Comparison of ENCODE assay signal across 9 cellular contexts in the genomic region with DNA sequence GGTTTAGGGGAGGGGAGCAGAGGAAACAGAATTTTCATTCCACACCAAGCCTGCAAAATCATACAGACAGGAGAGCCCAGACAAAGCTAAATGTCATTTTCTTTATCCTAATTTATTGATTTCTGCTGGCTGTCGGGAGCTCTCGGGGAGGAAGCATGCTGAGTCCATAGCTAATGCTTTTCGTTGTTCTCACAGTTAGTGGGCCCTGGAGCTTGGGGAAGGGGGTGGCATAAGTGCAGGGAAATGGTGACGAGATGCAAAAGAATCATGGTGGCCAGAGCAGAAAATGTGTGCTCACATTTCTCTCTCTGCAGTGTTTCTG.
DNase-seq lines count a peak whose midpoint lies in the region; ATAC-seq and TF ChIP-seq lines count a peak whose summit lies in the region.
"Had no signal": no experiment of that assay in that cellular context is flagged by ENCODE, and none has a peak within 500 bp of the region (broad histone marks: within the 10 kb centered on the region; RNA-seq: fewer than 3 reads in every experiment).

No MANE protein-coding gene starts in this region.

- H3K27ac ChIP-seq in heart left ventricle (peak overlapping the region in 11 of 12 donors; percentile 28 to 87 (median 57)), mesodermal cell (ENCODE audit: low read depth, low read length, severe bottlenecking) (peak overlapping the region; percentile 86), vagina (peak overlapping the region; percentile 88)

- H3K4me1 ChIP-seq in heart left ventricle (peaks cover 6 to 53% (median 33%) of the 10 kb centered on the region in 12 donors), adipocyte (ENCODE audit: control insufficient read depth, insufficient read depth, low read length) (peaks cover 33% of the 10 kb centered on the region), mesodermal cell (ENCODE audit: control insufficient read depth, insufficient read depth, low read length, poor library complexity, severe bottlenecking) (peaks cover 31% of the 10 kb centered on the region), vagina (peaks cover 38% of the 10 kb centered on the region)

- TF ChIP-seq CTCF in heart left ventricle (IDR thresholded peaks at IDR 0.05) (no peak), vagina (IDR thresholded peaks at IDR 0.05) (no peak)

- no peak for DNase-seq in heart left ventricle
- no peak for DNase-seq in cardiac septum (ENCODE audit: low spot score)
- no peak for DNase-seq in adipocyte (ENCODE audit: low read depth)
- DNase-seq in vagina (ENCODE audit: extremely low spot score in 2 of 2) = no peak
- DNase-seq in D341Med (ENCODE audit: low spot score) = no peak
- DNase-seq: NCI-H748 treated with DMSO at 0.1 percent for 48 hours had no signal

- H3K9me3 ChIP-seq in heart left ventricle (no peaks in the 10 kb centered on the region), adipocyte (ENCODE audit: control insufficient read depth, low read length) (no peaks in the 10 kb centered on the region), mesodermal cell (ENCODE audit: control insufficient read depth, low read length) (no peaks in the 10 kb centered on the region), vagina (no peaks in the 10 kb centered on the region)

- no peaks in the 10 kb centered on the region for H3K36me3 ChIP-seq in heart left ventricle
- no peaks in the 10 kb centered on the region for H3K36me3 ChIP-seq in adipocyte (ENCODE audit: control insufficient read depth, insufficient read depth, low read length, severe bottlenecking)
- H3K36me3 ChIP-seq in mesodermal cell (ENCODE audit: control insufficient read depth, insufficient read depth, low read length) = no peaks in the 10 kb centered on the region
- H3K36me3 ChIP-seq in vagina = no peaks in the 10 kb centered on the region

- H3K27me3 ChIP-seq in heart left ventricle (no peaks in the 10 kb centered on the region), adipocyte (replicated peaks; ENCODE audit: control insufficient read depth, insufficient read depth, low read length) (no peaks in the 10 kb centered on the region), vagina (no peaks in the 10 kb centered on the region)

- ATAC-seq in heart left ventricle = no peak
- no peak for ATAC-seq in HG03378 (IDR thresholded peaks at IDR 0.05; ENCODE audit: unreplicated experiment)
- ATAC-seq in HG02938 (IDR thresholded peaks at IDR 0.05; ENCODE audit: unreplicated experiment) = no peak

- TF ChIP-seq POLR2A in heart left ventricle (IDR thresholded peaks at IDR 0.05) (no peak), vagina (IDR thresholded peaks at IDR 0.05) (no peak)

- H3K4me3 ChIP-seq in heart left ventricle (no peak overlapping the region), adipocyte (ENCODE audit: low read length) (peak overlapping the region; percentile 9), mesodermal cell (ENCODE audit: extremely low read depth, insufficient read depth, low read length, poor library complexity, severe bottlenecking) (no peak overlapping the region), vagina (no peak overlapping the region)

- H3K9ac ChIP-seq in adipocyte (ENCODE audit: low read length) = peak overlapping the region; percentile 75

- 52 to 69% (median 57%) methylated on average over 4 of the region's 4 CpGs for WGBS in heart left ventricle, 4 donors
- 41 to 50% methylated on average over 2 to 4 of the region's 4 CpGs for WGBS in mesodermal cell (ENCODE audit: insufficient coverage in 2 of 2), 2 experiments

- intact Hi-C loops in heart left ventricle (cut with DNase I) (loop anchor here in 4 of 10 donors (5.0 kb wide), 3 partner anchors 36 to 51 kb away; no protein-coding TSS in a partner anchor), cardiac septum (cut with DNase I) (no loop called here), vagina (cut with DNase I) (loop anchor here (10.0 kb wide), 1 partner anchor 49 kb away; no protein-coding TSS in a partner anchor)
